Comparison of ENCODE assay signal across 19 cellular contexts in genomic region chr2:128801581-128801980, GRCh38.
DNase-seq lines count a peak whose midpoint lies in the region; ATAC-seq and TF ChIP-seq lines count a peak whose summit lies in the region.
"Had no signal": no experiment of that assay in that cellular context is flagged by ENCODE, and none has a peak within 500 bp of the region (broad histone marks: within the 10 kb centered on the region; RNA-seq: fewer than 3 reads in every experiment).

No MANE protein-coding gene starts in this region.

- no peaks in the 10 kb centered on the region for H3K27me3 Mint-ChIP-seq in brain
- H3K27me3 Mint-ChIP-seq: CD8-positive, alpha-beta memory T cell had no signal

- ATAC-seq in GM21447 (IDR thresholded peaks at IDR 0.05; ENCODE audit: unreplicated experiment): no peak

- peak; percentile 25 for DNase-seq in DMS 273 treated with DMSO at 0.1 percent for 48 hours (lab: John Stamatoyannopoulos, UW)
- peak; percentile 55 for DNase-seq in NCI-H1092 treated with DMSO at 0.1 percent for 48 hours (lab: John Stamatoyannopoulos, UW)
- DNase-seq in NCI-H2171 (lab: John Stamatoyannopoulos, UW): peak; percentile 67
- DNase-seq in KG1 (lab: John Stamatoyannopoulos, UW): no peak
- DNase-seq in NCI-H1930 (lab: John Stamatoyannopoulos, UW): no peak
- DNase-seq: C1 segment of cervical spinal cord; CD8-positive, alpha-beta memory T cell; GDM1; GM23248; HCEC 1CT; IMR-90; Karpas-422; NCI-H1048; NCI-H187; NCI-H526; Peyer's patch; T-helper 2 cell had no signal

- H3K9me3 Mint-ChIP-seq in brain: peaks cover 2 to 4% (median 2%) of the 10 kb centered on the region in 5 experiments

- H3K4me3 Mint-ChIP-seq in brain: peak overlapping the region in 1 of 5 experiments; percentile 20
- H3K4me3 Mint-ChIP-seq: CD8-positive, alpha-beta memory T cell had no signal

- no peak for TF ChIP-seq CTCF in brain (conservative IDR thresholded peaks at IDR 0.05)

- peak overlapping the region; percentile 34 to 71 (median 46) for H3K27ac Mint-ChIP-seq in brain
- H3K27ac Mint-ChIP-seq: CD8-positive, alpha-beta memory T cell had no signal

- peaks cover 41% of the 10 kb centered on the region for H3K4me1 Mint-ChIP-seq in brain
- H3K4me1 Mint-ChIP-seq: CD8-positive, alpha-beta memory T cell had no signal

- H3K36me3 Mint-ChIP-seq in brain: no peaks in the 10 kb centered on the region
- H3K36me3 Mint-ChIP-seq: CD8-positive, alpha-beta memory T cell had no signal

Comparison
In these comparisons a context has a peak if more than half of its experiments do, and no peak if none do; other contexts are left out.
1. DNase-seq: peak in DMS 273 treated with DMSO at 0.1 percent for 48 hours (single experiment), NCI-H1092 treated with DMSO at 0.1 percent for 48 hours (single experiment) and NCI-H2171 (single experiment); none in KG1 (single experiment) and NCI-H1930 (0 of 2).